In genomic region chr10:108631332-108631731, GRCh38 we compare ENCODE assay signal across 15 cellular contexts.
DNase-seq lines count a peak whose midpoint lies in the region; ATAC-seq and TF ChIP-seq lines count a peak whose summit lies in the region.
"Had no signal": no experiment of that assay in that cellular context is flagged by ENCODE, and none has a peak within 500 bp of the region (broad histone marks: within the 10 kb centered on the region; RNA-seq: fewer than 3 reads in every experiment).

No MANE protein-coding gene starts in this region.

- no peak for TF ChIP-seq EP300 in ovary (IDR thresholded peaks at IDR 0.05)

- H3K27ac ChIP-seq in ovary: no peak overlapping the region

- H3K36me3 Mint-ChIP-seq in activated B cell treated with CpG ODN at 0.5 μM for 24 hours (ENCODE audit: low read depth): no peaks in the 10 kb centered on the region
- H3K36me3 Mint-ChIP-seq: CD4-positive, CD25-positive, alpha-beta regulatory T cell had no signal

- no peaks in the 10 kb centered on the region for H3K27me3 Mint-ChIP-seq in activated B cell treated with CpG ODN at 0.5 μM for 24 hours
- H3K27me3 Mint-ChIP-seq: CD4-positive, CD25-positive, alpha-beta regulatory T cell had no signal

- H3K4me3 Mint-ChIP-seq in activated B cell treated with CpG ODN at 0.5 μM for 24 hours: no peak overlapping the region
- H3K4me3 Mint-ChIP-seq: CD4-positive, CD25-positive, alpha-beta regulatory T cell had no signal

- DNase-seq in activated B cell treated with CpG ODN at 0.5 μM for 24 hours (no peak), epidermal melanocyte (ENCODE audit: insufficient read length, low spot score) (no peak), NCI-H510A (lab: John Stamatoyannopoulos, UW) (no peak), ovary (no peak)
- DNase-seq: activated CD8-positive, alpha-beta memory T cell treated with anti-CD3 and anti-CD28 coated beads, Interleukin-2, amount 50 U/mL, for 48 hours; amygdala; CD4-positive, CD25-positive, alpha-beta regulatory T cell; dermis blood vessel endothelial cell; GF-D8; NCI-H226 had no signal

- no peaks in the 10 kb centered on the region for H3K4me1 ChIP-seq in ovary (ENCODE audit: insufficient read depth)
- H3K4me1 ChIP-seq: HAP-1 had no signal

- peak; percentile 86 for ATAC-seq in GM18867 (IDR thresholded peaks at IDR 0.05; ENCODE audit: unreplicated experiment)
- ATAC-seq in GM21619 (IDR thresholded peaks at IDR 0.05; ENCODE audit: unreplicated experiment): peak; percentile 85
- peak; percentile 93 for ATAC-seq in HG03095 (IDR thresholded peaks at IDR 0.05; ENCODE audit: unreplicated experiment)
- ATAC-seq in activated B cell treated with CpG ODN at 0.5 μM for 24 hours (ENCODE audit: low read depth): peak; percentile 79
- no peak for ATAC-seq in GM19035 (IDR thresholded peaks at IDR 0.05; ENCODE audit: unreplicated experiment)

- intact Hi-C loops in activated B cell treated with CpG ODN at 0.5 μM for 24 hours (cut with micrococcal nuclease) (no loop called here), ovary (cut with DNase I) (no loop called here)

- POLR2A ChIA-PET in activated B cell treated with CpG ODN at 0.5 μM for 24 hours (lab: Charles Lee): interaction anchor here (0.6 to 0.9 kb wide), 2 partner anchors 17 to 37 kb away, joined by 3 read pairs; no protein-coding TSS in a partner anchor

- WGBS in ovary, 3 donors: 73 to 85% (median 78%) methylated on average over 2 of the region's 2 CpGs

- TF ChIP-seq CTCF in activated B cell treated with CpG ODN at 0.5 μM for 24 hours (IDR thresholded peaks at IDR 0.05) (no peak), ovary (IDR thresholded peaks at IDR 0.05) (no peak)

- H3K4me3 ChIP-seq in ovary: no peak overlapping the region
- H3K4me3 ChIP-seq: HAP-1 had no signal

- H3K27ac Mint-ChIP-seq in activated B cell treated with CpG ODN at 0.5 μM for 24 hours: peak overlapping the region; percentile 47
- H3K27ac Mint-ChIP-seq: CD4-positive, CD25-positive, alpha-beta regulatory T cell had no signal

- H3K4me1 Mint-ChIP-seq in activated B cell treated with CpG ODN at 0.5 μM for 24 hours: peaks cover 30% of the 10 kb centered on the region
- H3K4me1 Mint-ChIP-seq: CD4-positive, CD25-positive, alpha-beta regulatory T cell had no signal

- no peaks in the 10 kb centered on the region for H3K27me3 ChIP-seq in ovary

- no peaks in the 10 kb centered on the region for H3K36me3 ChIP-seq in ovary
- H3K36me3 ChIP-seq: HAP-1 had no signal

- peaks cover 3% of the 10 kb centered on the region for H3K9me3 Mint-ChIP-seq in activated B cell treated with CpG ODN at 0.5 μM for 24 hours

- CTCF ChIA-PET in activated B cell treated with CpG ODN at 0.5 μM for 24 hours (lab: Charles Lee): no interaction called here

- no peak for TF ChIP-seq POLR2A in ovary (IDR thresholded peaks at IDR 0.05)

- H3K9me3 ChIP-seq in ovary: no peaks in the 10 kb centered on the region
- H3K9me3 ChIP-seq: HAP-1 had no signal
